Comparison of ENCODE assay signal across 30 cellular contexts in genomic region chr1:231575472-231575871, GRCh38.
"Had no signal": no experiment of that assay in that cellular context is flagged by ENCODE, and none has a peak within 500 bp of the region (broad histone marks: within the 10 kb centered on the region; RNA-seq: fewer than 3 reads in every experiment).

No MANE protein-coding gene starts in this region.

- H3K27ac ChIP-seq: brain microvascular endothelial cell, coronary artery, dorsolateral prefrontal cortex, VCaP had no signal

- H3K4me1 Mint-ChIP-seq: activated CD4-positive, alpha-beta memory T cell treated with anti-CD3 and anti-CD28 coated beads, Interleukin-2, amount 10 ng/mL, durations not matched to agents 7 days and 5 days; activated CD4-positive, alpha-beta T cell treated with anti-CD3 and anti-CD28 coated beads, Interleukin-2, amount 10 ng/mL, durations not matched to agents 7 days and 5 days; activated T-helper 17 cell treated with anti-CD3 and anti-CD28 coated beads, Interleukin-2, amount 50 U/mL, for 72 hours; central memory CD8-positive, alpha-beta T cell; endodermal cell; WTC11 had no signal

- H3K9me3 Mint-ChIP-seq: activated CD4-positive, alpha-beta memory T cell treated with anti-CD3 and anti-CD28 coated beads, Interleukin-2, amount 10 ng/mL, durations not matched to agents 7 days and 5 days; activated CD4-positive, alpha-beta T cell treated with anti-CD3 and anti-CD28 coated beads, Interleukin-2, amount 10 ng/mL, durations not matched to agents 7 days and 5 days; activated T-cell treated with anti-CD3 and anti-CD28 coated beads, Interleukin-2, amount 50 U/mL, for 24 hours; activated T-helper 17 cell treated with anti-CD3 and anti-CD28 coated beads, Interleukin-2, amount 50 U/mL, for 72 hours; central memory CD8-positive, alpha-beta T cell; dendritic cell treated with granulocyte-macrophage colony-stimulating factor and Interleukin-4, amounts not matched to agents 40 ng/mL and 50 ng/mL, for 4 days; endodermal cell; WTC11 had no signal

- H3K36me3 Mint-ChIP-seq: WTC11 had no signal

- H3K4me3 Mint-ChIP-seq: activated CD4-positive, alpha-beta memory T cell treated with anti-CD3 and anti-CD28 coated beads, Interleukin-2, amount 10 ng/mL, durations not matched to agents 7 days and 5 days; activated CD4-positive, alpha-beta T cell treated with anti-CD3 and anti-CD28 coated beads, Interleukin-2, amount 10 ng/mL, durations not matched to agents 7 days and 5 days; activated naive CD8-positive, alpha-beta T cell; activated T-cell treated with anti-CD3 and anti-CD28 coated beads, Interleukin-2, amount 50 U/mL, for 24 hours; activated T-helper 17 cell treated with anti-CD3 and anti-CD28 coated beads, Interleukin-2, amount 50 U/mL, for 72 hours; central memory CD8-positive, alpha-beta T cell; dendritic cell treated with granulocyte-macrophage colony-stimulating factor and Interleukin-4, amounts not matched to agents 40 ng/mL and 50 ng/mL, for 4 days; endodermal cell; WTC11 had no signal

- DNase-seq: activated CD4-positive, alpha-beta memory T cell treated with anti-CD3 and anti-CD28 coated beads, Interleukin-2, amount 10 ng/mL, durations not matched to agents 7 days and 5 days; activated CD4-positive, alpha-beta T cell treated with anti-CD3 and anti-CD28 coated beads for 1 hour; activated CD4-positive, alpha-beta T cell treated with anti-CD3 and anti-CD28 coated beads for 4 hours; activated CD4-positive, alpha-beta T cell treated with anti-CD3 and anti-CD28 coated beads, Interleukin-2, amount 10 ng/mL, durations not matched to agents 7 days and 5 days; activated CD4-positive, alpha-beta T cell treated with anti-CD3 and anti-CD28 coated beads, Interleukin-2, amount 50 U/mL, for 4 hours; activated CD8-positive, alpha-beta memory T cell treated with anti-CD3 and anti-CD28 coated beads, Interleukin-2, amount 50 U/mL, for 48 hours; activated effector memory CD4-positive, alpha-beta T cell treated with Interleukin-2 at 50 U/mL for 16 hours; activated gamma-delta T cell treated with Interleukin-2 at 50 U/mL for 16 hours; activated naive CD4-positive, alpha-beta T cell treated with anti-CD3 and anti-CD28 coated beads, Interleukin-2, amount 50 U/mL, for 16 hours; activated naive CD4-positive, alpha-beta T cell treated with Interleukin-2 at 50 U/mL for 16 hours; activated T-cell treated with anti-CD3 and anti-CD28 coated beads for 4 hours; activated T-cell treated with anti-CD3 and anti-CD28 coated beads, Interleukin-2, amount 50 U/mL, for 24 hours; amniotic stem cell; anterior cingulate cortex; brain microvascular endothelial cell; dorsolateral prefrontal cortex; effector memory CD4-positive, alpha-beta T cell; endodermal cell; foreskin fibroblast; head of caudate nucleus; hippocampal formation; T-helper 2 cell had no signal

- ATAC-seq: activated T-helper 17 cell treated with anti-CD3 and anti-CD28 coated beads, Interleukin-2, amount 50 U/mL, for 72 hours; esophagus mucosa; WTC11 had no signal

- H3K27me3 Mint-ChIP-seq: activated CD4-positive, alpha-beta memory T cell treated with anti-CD3 and anti-CD28 coated beads, Interleukin-2, amount 10 ng/mL, durations not matched to agents 7 days and 5 days; activated CD4-positive, alpha-beta T cell treated with anti-CD3 and anti-CD28 coated beads, Interleukin-2, amount 10 ng/mL, durations not matched to agents 7 days and 5 days; activated naive CD8-positive, alpha-beta T cell; activated T-cell treated with anti-CD3 and anti-CD28 coated beads, Interleukin-2, amount 50 U/mL, for 24 hours; activated T-helper 17 cell treated with anti-CD3 and anti-CD28 coated beads, Interleukin-2, amount 50 U/mL, for 72 hours; central memory CD8-positive, alpha-beta T cell; dendritic cell treated with granulocyte-macrophage colony-stimulating factor and Interleukin-4, amounts not matched to agents 40 ng/mL and 50 ng/mL, for 4 days had no signal
